In the genomic region with DNA sequence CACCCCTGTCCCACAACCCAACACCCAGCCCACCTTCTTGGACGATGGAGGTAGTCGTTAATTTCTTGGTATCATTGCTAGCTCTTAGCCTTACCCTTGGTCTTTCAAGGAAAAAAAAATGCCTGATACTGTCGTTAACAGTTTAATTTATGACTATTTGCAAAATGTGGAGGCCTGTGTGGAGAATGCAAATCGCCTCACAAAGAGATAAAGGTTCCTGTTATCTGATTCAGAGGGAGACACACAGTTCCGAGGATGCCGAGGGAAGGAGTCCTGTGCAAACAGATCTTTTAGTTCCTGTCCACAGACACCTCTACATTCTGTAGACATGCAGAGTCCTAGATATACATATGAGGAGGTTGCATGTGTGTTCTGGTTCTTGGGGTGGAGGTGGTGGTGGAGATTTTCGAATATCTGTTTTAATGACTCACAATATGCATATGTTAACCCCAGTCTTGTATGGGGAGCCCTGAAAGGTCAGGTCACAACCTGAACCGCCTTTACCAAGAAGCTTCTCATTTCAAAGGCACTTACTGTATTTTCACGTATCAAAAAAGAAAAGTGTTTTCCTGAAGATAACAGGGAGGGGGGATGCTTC, we compare ENCODE assay signal across 1 cellular context.
TF ChIP-seq lines count a peak whose summit lies in the region.

No MANE protein-coding gene starts in this region.

TF ChIP-seq in K562, 482 proteins besides CTCF, POLR2A, EP300 and RAD21 (continued from another document and continues in another):
- TF ChIP-seq PRPF4 (IDR thresholded peaks at IDR 0.05; ENCODE audit: insufficient read depth, low read depth, low read length, poor library complexity, severe bottlenecking) (no peak), SOX6 (IDR thresholded peaks at IDR 0.05) (peak; percentile 57; the same call in 1 of the 2 replicates), ZNF384 (IDR thresholded peaks at IDR 0.05; ENCODE audit: low read depth, low read length) (peak; percentile 56), ZNF717 (CRISPR knock-in tag; IDR thresholded peaks at IDR 0.05) (no peak), FOXA3 (CRISPR knock-in tag; conservative IDR thresholded peaks at IDR 0.05 in 1 of 2, IDR thresholded peaks at IDR 0.05 in 1 of 2) (0 out of 4 replicates have a peak, but pooled peaks of 1 of the 2 experiments have one; percentile 27), FOXJ2 (tag; IDR thresholded peaks at IDR 0.05) (peak; percentile 67), ADNP (tag; IDR thresholded peaks at IDR 0.05) (no peak), TBP (optimal IDR thresholded peaks at IDR 0.05; ENCODE audit: low read depth, low read length) (peak; percentile 13), THRAP3 (IDR thresholded peaks at IDR 0.05; ENCODE audit: borderline replicate concordance) (no peak), MYC (IDR thresholded peaks at IDR 0.05; ENCODE audit: low read depth, low read length) (peak; percentile 28; the same call in 1 of the 2 replicates), MYC (CRISPR knock-in tag; IDR thresholded peaks at IDR 0.05; ENCODE audit: borderline replicate concordance, low read depth) (no peak), TARDBP (IDR thresholded peaks at IDR 0.05) (no peak), KLF13 (tag; IDR thresholded peaks at IDR 0.05; ENCODE audit: borderline replicate concordance, low read depth) (no peak), ZNF174 (CRISPR knock-in tag; IDR thresholded peaks at IDR 0.05) (no peak), SMAD1 (IDR thresholded peaks at IDR 0.05; ENCODE audit: low read depth, low read length, partially characterized antibody) (no peak), RAD51 (IDR thresholded peaks at IDR 0.05; ENCODE audit: borderline replicate concordance, low read depth) (no peak), TAF9B (IDR thresholded peaks at IDR 0.05; ENCODE audit: partially characterized antibody) (no peak), MGA (IDR thresholded peaks at IDR 0.05) (no peak), ELF2 (CRISPR knock-in tag; IDR thresholded peaks at IDR 0.05) (no peak), ZEB2 (IDR thresholded peaks at IDR 0.05) (peak; percentile 45; the same call in 1 of the 2 replicates), MEIS2 (IDR thresholded peaks at IDR 0.05; ENCODE audit: partially characterized antibody) (peak; percentile 93), DIDO1 (tag; IDR thresholded peaks at IDR 0.05; ENCODE audit: low read depth) (no peak), TFAM (CRISPR knock-in tag; conservative IDR thresholded peaks at IDR 0.05) (no peak), MLX (CRISPR knock-in tag; conservative IDR thresholded peaks at IDR 0.05) (no peak), ZFX (CRISPR knock-in tag; IDR thresholded peaks at IDR 0.05) (no peak; the same call in 1 of the 2 replicates), TEAD1 (CRISPR knock-in tag; IDR thresholded peaks at IDR 0.05) (peak in 1 of 2 experiments; percentile 56; a peak in 1 of 4 replicates), ZNF217 (CRISPR knock-in tag; IDR thresholded peaks at IDR 0.05) (no peak), ZNF282 (CRISPR knock-in tag; IDR thresholded peaks at IDR 0.05) (no peak), SP1 (CRISPR knock-in tag; IDR thresholded peaks at IDR 0.05) (peak; percentile 41; the same call in 1 of the 2 replicates), ETS1 (conservative IDR thresholded peaks at IDR 0.05; ENCODE audit: control insufficient read depth, low read depth, low read length) (no peak), FUS (optimal IDR thresholded peaks at IDR 0.05; ENCODE audit: low read depth, low read length) (no peak), DPF2 (IDR thresholded peaks at IDR 0.05) (peak; percentile 46; the same call in 1 of the 2 replicates)
- TF ChIP-seq, protein P1, sequence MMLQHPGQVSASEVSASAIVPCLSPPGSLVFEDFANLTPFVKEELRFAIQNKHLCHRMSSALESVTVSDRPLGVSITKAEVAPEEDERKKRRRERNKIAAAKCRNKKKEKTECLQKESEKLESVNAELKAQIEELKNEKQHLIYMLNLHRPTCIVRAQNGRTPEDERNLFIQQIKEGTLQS (IDR thresholded peaks at IDR 0.05) = no peak
- TF ChIP-seq, protein P1 (CRISPR knock-in tag; conservative IDR thresholded peaks at IDR 0.05) = no peak
- TF ChIP-seq, protein P2, sequence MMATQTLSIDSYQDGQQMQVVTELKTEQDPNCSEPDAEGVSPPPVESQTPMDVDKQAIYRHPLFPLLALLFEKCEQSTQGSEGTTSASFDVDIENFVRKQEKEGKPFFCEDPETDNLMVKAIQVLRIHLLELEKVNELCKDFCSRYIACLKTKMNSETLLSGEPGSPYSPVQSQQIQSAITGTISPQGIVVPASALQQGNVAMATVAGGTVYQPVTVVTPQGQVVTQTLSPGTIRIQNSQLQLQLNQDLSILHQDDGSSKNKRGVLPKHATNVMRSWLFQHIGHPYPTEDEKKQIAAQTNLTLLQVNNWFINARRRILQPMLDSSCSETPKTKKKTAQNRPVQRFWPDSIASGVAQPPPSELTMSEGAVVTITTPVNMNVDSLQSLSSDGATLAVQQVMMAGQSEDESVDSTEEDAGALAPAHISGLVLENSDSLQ (IDR thresholded peaks at IDR 0.05) = peak; percentile 86
- TF ChIP-seq, protein P3, sequence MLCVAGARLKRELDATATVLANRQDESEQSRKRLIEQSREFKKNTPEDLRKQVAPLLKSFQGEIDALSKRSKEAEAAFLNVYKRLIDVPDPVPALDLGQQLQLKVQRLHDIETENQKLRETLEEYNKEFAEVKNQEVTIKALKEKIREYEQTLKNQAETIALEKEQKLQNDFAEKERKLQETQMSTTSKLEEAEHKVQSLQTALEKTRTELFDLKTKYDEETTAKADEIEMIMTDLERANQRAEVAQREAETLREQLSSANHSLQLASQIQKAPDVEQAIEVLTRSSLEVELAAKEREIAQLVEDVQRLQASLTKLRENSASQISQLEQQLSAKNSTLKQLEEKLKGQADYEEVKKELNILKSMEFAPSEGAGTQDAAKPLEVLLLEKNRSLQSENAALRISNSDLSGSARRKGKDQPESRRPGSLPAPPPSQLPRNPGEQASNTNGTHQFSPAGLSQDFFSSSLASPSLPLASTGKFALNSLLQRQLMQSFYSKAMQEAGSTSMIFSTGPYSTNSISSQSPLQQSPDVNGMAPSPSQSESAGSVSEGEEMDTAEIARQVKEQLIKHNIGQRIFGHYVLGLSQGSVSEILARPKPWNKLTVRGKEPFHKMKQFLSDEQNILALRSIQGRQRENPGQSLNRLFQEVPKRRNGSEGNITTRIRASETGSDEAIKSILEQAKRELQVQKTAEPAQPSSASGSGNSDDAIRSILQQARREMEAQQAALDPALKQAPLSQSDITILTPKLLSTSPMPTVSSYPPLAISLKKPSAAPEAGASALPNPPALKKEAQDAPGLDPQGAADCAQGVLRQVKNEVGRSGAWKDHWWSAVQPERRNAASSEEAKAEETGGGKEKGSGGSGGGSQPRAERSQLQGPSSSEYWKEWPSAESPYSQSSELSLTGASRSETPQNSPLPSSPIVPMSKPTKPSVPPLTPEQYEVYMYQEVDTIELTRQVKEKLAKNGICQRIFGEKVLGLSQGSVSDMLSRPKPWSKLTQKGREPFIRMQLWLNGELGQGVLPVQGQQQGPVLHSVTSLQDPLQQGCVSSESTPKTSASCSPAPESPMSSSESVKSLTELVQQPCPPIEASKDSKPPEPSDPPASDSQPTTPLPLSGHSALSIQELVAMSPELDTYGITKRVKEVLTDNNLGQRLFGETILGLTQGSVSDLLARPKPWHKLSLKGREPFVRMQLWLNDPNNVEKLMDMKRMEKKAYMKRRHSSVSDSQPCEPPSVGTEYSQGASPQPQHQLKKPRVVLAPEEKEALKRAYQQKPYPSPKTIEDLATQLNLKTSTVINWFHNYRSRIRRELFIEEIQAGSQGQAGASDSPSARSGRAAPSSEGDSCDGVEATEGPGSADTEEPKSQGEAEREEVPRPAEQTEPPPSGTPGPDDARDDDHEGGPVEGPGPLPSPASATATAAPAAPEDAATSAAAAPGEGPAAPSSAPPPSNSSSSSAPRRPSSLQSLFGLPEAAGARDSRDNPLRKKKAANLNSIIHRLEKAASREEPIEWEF (CRISPR knock-in tag; IDR thresholded peaks at IDR 0.05) = no peak
